Comparison of ENCODE assay signal across 1 cellular context in genomic region chr6:45044086-45044485, GRCh38.
TF ChIP-seq lines count a peak whose summit lies in the region.

No MANE protein-coding gene starts in this region.

TF ChIP-seq in HepG2, 621 proteins besides CTCF, POLR2A, EP300 and RAD21 (continued from another document):
- TF ChIP-seq AHDC1 (CRISPR knock-in tag; IDR thresholded peaks at IDR 0.05; ENCODE audit: borderline replicate concordance) (peak; percentile 74; the same call in 1 of the 2 replicates), ZNF280D (CRISPR knock-in tag; IDR thresholded peaks at IDR 0.05) (no peak), PITX1 (CRISPR knock-in tag; IDR thresholded peaks at IDR 0.05) (peak; percentile 83), CHD4 (IDR thresholded peaks at IDR 0.05; ENCODE audit: borderline replicate concordance, low read length) (peak; percentile 56; the same call in 1 of the 2 replicates), ZNF10 (CRISPR knock-in tag; IDR thresholded peaks at IDR 0.05; ENCODE audit: borderline replicate concordance, low read depth) (no peak), NFE2 (CRISPR knock-in tag; IDR thresholded peaks at IDR 0.05) (no peak), RXRB (CRISPR knock-in tag; IDR thresholded peaks at IDR 0.05; ENCODE audit: borderline replicate concordance) (peak; percentile 50; the same call in 1 of the 2 replicates), ZNF101 (CRISPR knock-in tag; IDR thresholded peaks at IDR 0.05; ENCODE audit: borderline replicate concordance, low read depth) (no peak), ZKSCAN8 (CRISPR knock-in tag; IDR thresholded peaks at IDR 0.05; ENCODE audit: borderline replicate concordance) (no peak), SMYD3 (CRISPR knock-in tag; IDR thresholded peaks at IDR 0.05) (no peak)
